Comparison of ENCODE assay signal across 11 cellular contexts in the genomic region with DNA sequence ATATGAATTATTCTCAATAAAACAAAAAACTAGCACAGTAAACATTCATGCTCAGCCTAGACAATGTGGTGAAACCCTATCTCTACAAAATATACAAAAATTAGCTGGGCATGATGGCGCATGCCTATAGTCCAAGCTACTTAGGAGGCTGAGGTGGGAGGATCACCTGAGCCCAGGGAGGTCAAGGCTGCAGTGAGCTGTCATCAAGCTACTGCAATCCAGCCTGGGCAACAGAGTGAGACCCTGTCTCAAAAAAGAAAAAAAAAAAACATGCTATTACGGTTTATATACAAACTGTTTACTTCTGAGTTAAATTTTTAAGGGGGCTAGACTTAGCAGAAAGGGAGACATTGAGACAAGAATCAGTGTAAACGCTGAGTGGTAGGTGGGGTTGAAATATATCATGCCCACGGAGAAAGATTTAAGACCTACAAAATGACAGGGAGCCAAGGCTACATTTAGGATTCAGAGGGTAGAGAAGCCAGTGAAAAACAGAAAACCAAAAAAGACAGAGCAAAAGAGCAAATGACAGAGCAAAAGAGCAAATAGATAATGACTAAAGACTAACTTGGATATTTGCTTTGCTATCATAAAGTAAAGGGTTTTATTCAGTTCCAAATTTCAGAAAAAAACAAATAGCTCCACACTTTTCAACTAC. TPM values are rescaled to one million over a fixed set of nuclear protein-coding genes. Genes with fewer than 3 reads are reported as not detected.
A peak's percentile ranks its signal among the peaks of the same experiment; 100 is the strongest.
DNase-seq lines count a peak whose midpoint lies in the region; ATAC-seq and TF ChIP-seq lines count a peak whose summit lies in the region.
"Had no signal": no experiment of that assay in that cellular context is flagged by ENCODE, and none has a peak within 500 bp of the region (broad histone marks: within the 10 kb centered on the region; RNA-seq: fewer than 3 reads in every experiment).

No MANE protein-coding gene starts in this region.

- peak; percentile 18 for ATAC-seq in GM21526 (IDR thresholded peaks at IDR 0.05; ENCODE audit: low FRiP score, unreplicated experiment)
- ATAC-seq in HG03064 (IDR thresholded peaks at IDR 0.05; ENCODE audit: low read depth, unreplicated experiment) = peak; percentile 30
- ATAC-seq in gastrocnemius medialis = no peak

- H3K27me3 Mint-ChIP-seq in T-helper 2 cell treated with Interferon-gamma antibody and Interleukin-4, amounts not matched to agents 5 μg/mL and 100 μg/mL, for 36 hours (ENCODE audit: low read depth) = no peaks in the 10 kb centered on the region
- no peaks in the 10 kb centered on the region for H3K27me3 Mint-ChIP-seq in endodermal cell (ENCODE audit: insufficient read depth)

- in situ Hi-C loops in gastrocnemius medialis (cut with MboI; ENCODE audit: low sequenced_read_pairs in 4 of 4) = no loop called here

- no peak overlapping the region for H3K4me3 ChIP-seq in endodermal cell (ENCODE audit: low read length)
- H3K4me3 ChIP-seq in gastrocnemius medialis = no peak overlapping the region
- H3K4me3 ChIP-seq: spleen had no signal

- DNase-seq in T-helper 2 cell treated with Interferon-gamma antibody and Interleukin-4, amounts not matched to agents 5 μg/mL and 100 μg/mL, for 36 hours (ENCODE audit: low spot score) = no peak
- DNase-seq in T-helper 2 cell (no peak), endodermal cell (no peak), gastrocnemius medialis (no peak), posterior vena cava (ENCODE audit: low spot score) (no peak)
- DNase-seq in stimulated activated CD4-positive, alpha-beta T cell treated with anti-CD3 and anti-CD28 coated beads, Interleukin-1b, Interleukin-23, amount 100 ng/mL, for 48 hours = no peak
- DNase-seq: activated gamma-delta T cell, Karpas-422, spleen had no signal

- H3K36me3 ChIP-seq in endodermal cell (ENCODE audit: control insufficient read depth, insufficient read depth, low read length) (no peaks in the 10 kb centered on the region), gastrocnemius medialis (no peaks in the 10 kb centered on the region)
- H3K36me3 ChIP-seq: spleen had no signal

- peaks cover 39% of the 10 kb centered on the region for H3K36me3 Mint-ChIP-seq in T-helper 2 cell treated with Interferon-gamma antibody and Interleukin-4, amounts not matched to agents 5 μg/mL and 100 μg/mL, for 36 hours (ENCODE audit: low read depth)
- peaks cover 6% of the 10 kb centered on the region for H3K36me3 Mint-ChIP-seq in endodermal cell (ENCODE audit: low read depth)

- H3K4me1 Mint-ChIP-seq in T-helper 2 cell treated with Interferon-gamma antibody and Interleukin-4, amounts not matched to agents 5 μg/mL and 100 μg/mL, for 36 hours (ENCODE audit: low read depth) = peaks cover 52% of the 10 kb centered on the region
- H3K4me1 Mint-ChIP-seq in endodermal cell = peaks cover 21% of the 10 kb centered on the region

- H3K27ac Mint-ChIP-seq in T-helper 2 cell treated with Interferon-gamma antibody and Interleukin-4, amounts not matched to agents 5 μg/mL and 100 μg/mL, for 36 hours = peak overlapping the region; percentile 10
- peak overlapping the region; percentile 1 for H3K27ac Mint-ChIP-seq in endodermal cell

- no peaks in the 10 kb centered on the region for H3K9me3 Mint-ChIP-seq in T-helper 2 cell treated with Interferon-gamma antibody and Interleukin-4, amounts not matched to agents 5 μg/mL and 100 μg/mL, for 36 hours
- no peaks in the 10 kb centered on the region for H3K9me3 Mint-ChIP-seq in endodermal cell

- intact Hi-C loops in gastrocnemius medialis (cut with DNase I; ENCODE audit: low total_unique reads) (no loop called here), posterior vena cava (cut with DNase I) (no loop called here)

- H3K9me3 ChIP-seq in endodermal cell (ENCODE audit: control insufficient read depth, low read length) (no peaks in the 10 kb centered on the region), gastrocnemius medialis (no peaks in the 10 kb centered on the region)
- H3K9me3 ChIP-seq: spleen had no signal

- peak overlapping the region; percentile 19 for H3K4me3 Mint-ChIP-seq in T-helper 2 cell treated with Interferon-gamma antibody and Interleukin-4, amounts not matched to agents 5 μg/mL and 100 μg/mL, for 36 hours
- H3K4me3 Mint-ChIP-seq in endodermal cell = no peak overlapping the region

- H3K4me1 ChIP-seq in endodermal cell (ENCODE audit: control insufficient read depth, insufficient read depth, low read length) (no peaks in the 10 kb centered on the region), gastrocnemius medialis (peaks cover 43 to 45% of the 10 kb centered on the region in 2 donors)

- WGBS in endodermal cell (ENCODE audit: insufficient coverage in 1 of 2, insufficient read length in 1 of 2), 2 experiments = 94 to 100% methylated on average over 2 to 4 of the region's 4 CpGs

- no peak overlapping the region for H3K9ac ChIP-seq in endodermal cell (ENCODE audit: extremely low read depth, low read length, poor library complexity, severe bottlenecking)

- H3K27ac ChIP-seq in endodermal cell (ENCODE audit: low read depth, low read length) = no peak overlapping the region
- H3K27ac ChIP-seq in gastrocnemius medialis = no peak overlapping the region
- H3K27ac ChIP-seq: spleen had no signal

- H3K27me3 ChIP-seq in endodermal cell (ENCODE audit: control insufficient read depth, insufficient read depth, low read length, poor library complexity, severe bottlenecking) (no peaks in the 10 kb centered on the region), gastrocnemius medialis (no peaks in the 10 kb centered on the region)
- H3K27me3 ChIP-seq: spleen had no signal

- no peak for TF ChIP-seq POLR2A in gastrocnemius medialis (IDR thresholded peaks at IDR 0.05)

- TF ChIP-seq CTCF in endodermal cell (conservative IDR thresholded peaks at IDR 0.05) (no peak), gastrocnemius medialis (IDR thresholded peaks at IDR 0.05 in 4 of 5, conservative IDR thresholded peaks at IDR 0.05 in 1 of 5) (no peak)

RNA-seq across cellular contexts. Expression of a gene that starts 7.5 kb away (rescaled TPM):
- total RNA-seq in endodermal cell (10 to 100 TPM; 10.2 to 13.0 TPM), gastrocnemius medialis (10 to 100 TPM in 2 of 4 donors, 1 to 10 TPM in 2; 6.6 to 19.6 (median 10.7) TPM), posterior vena cava (1 to 10 TPM; 7.4 to 9.4 TPM)
- polyA plus RNA-seq in endodermal cell (2013, experiment 1 of 2) = 19.4 TPM
- polyA plus RNA-seq in endodermal cell (2013, experiment 2 of 2) = 19.7 TPM

Comparison
In these comparisons a context has a peak if more than half of its experiments do, and no peak if none do; other contexts are left out.
1. ATAC-seq: peak in GM21526 (single experiment) and HG03064 (single experiment); none in gastrocnemius medialis (0 of 2).